In the genomic region with DNA sequence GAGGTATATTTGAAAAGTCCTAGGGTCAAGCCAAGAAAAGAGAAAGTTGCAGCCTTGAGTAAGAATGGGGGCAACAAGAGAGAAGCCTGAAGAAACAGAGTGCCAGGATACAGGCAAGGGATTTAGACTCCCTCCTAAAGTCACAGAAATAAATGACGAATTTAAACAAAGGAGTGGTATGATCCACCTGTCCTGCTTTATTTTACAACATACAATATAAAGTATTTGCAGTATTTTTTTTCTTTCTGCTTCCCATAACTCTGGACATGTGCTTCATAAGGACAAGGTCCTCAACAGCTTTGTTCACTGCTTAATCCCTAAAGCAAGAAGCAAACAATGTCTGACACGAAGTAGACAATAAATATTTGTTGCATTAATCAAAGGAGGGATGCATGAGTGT, we compare ENCODE assay signal across 20 cellular contexts. TPM values are rescaled to one million over a fixed set of nuclear protein-coding genes. Genes with fewer than 3 reads are reported as not detected.
DNase-seq lines count a peak whose midpoint lies in the region; ATAC-seq and TF ChIP-seq lines count a peak whose summit lies in the region.
"Had no signal": no experiment of that assay in that cellular context is flagged by ENCODE, and none has a peak within 500 bp of the region (broad histone marks: within the 10 kb centered on the region; RNA-seq: fewer than 3 reads in every experiment).

No MANE protein-coding gene starts in this region.

- DNase-seq in NCI-H82 (lab: John Stamatoyannopoulos, UW) (peak; percentile 6), NCI-H82 treated with DMSO at 0.1 percent for 48 hours (lab: John Stamatoyannopoulos, UW; ENCODE audit: unreplicated experiment) (no peak), epithelial cell of esophagus (ENCODE audit: low read depth) (peak; percentile 27), nephron progenitor cell (no peak), NCI-H524 treated with DMSO at 0.1 percent for 48 hours (lab: John Stamatoyannopoulos, UW) (no peak), HuH-7.5 (ENCODE audit: low spot score) (no peak)
- DNase-seq: AML-193; CD4-positive, alpha-beta T cell; DMS153; DND-41; EL; GOT3; H7; HFFc6 had no signal

- no peak for ATAC-seq in activated T-helper 17 cell treated with anti-CD3 and anti-CD28 coated beads, Interleukin-2, amount 50 U/mL, for 72 hours (replicated peaks)
- ATAC-seq: A549, GM12878, HCT116, HepG2 had no signal

- H3K4me3 Mint-ChIP-seq in nephron progenitor cell, result no peak overlapping the region
- no peak overlapping the region for H3K4me3 Mint-ChIP-seq in activated T-helper 17 cell treated with anti-CD3 and anti-CD28 coated beads, Interleukin-2, amount 50 U/mL, for 72 hours
- H3K4me3 Mint-ChIP-seq: CD4-positive, alpha-beta T cell; HFFc6 had no signal

- H3K36me3 Mint-ChIP-seq in nephron progenitor cell (ENCODE audit: low read depth), result peaks cover 7% of the 10 kb centered on the region
- H3K36me3 Mint-ChIP-seq in activated T-helper 17 cell treated with anti-CD3 and anti-CD28 coated beads, Interleukin-2, amount 50 U/mL, for 72 hours (ENCODE audit: low read depth), result no peaks in the 10 kb centered on the region

- H3K9me3 Mint-ChIP-seq in nephron progenitor cell, result peaks cover 9% of the 10 kb centered on the region
- H3K9me3 Mint-ChIP-seq in activated T-helper 17 cell treated with anti-CD3 and anti-CD28 coated beads, Interleukin-2, amount 50 U/mL, for 72 hours, result no peaks in the 10 kb centered on the region
- H3K9me3 Mint-ChIP-seq: CD4-positive, alpha-beta T cell; HFFc6 had no signal

- peak overlapping the region; percentile 7 for H3K27ac Mint-ChIP-seq in nephron progenitor cell
- no peak overlapping the region for H3K27ac Mint-ChIP-seq in activated T-helper 17 cell treated with anti-CD3 and anti-CD28 coated beads, Interleukin-2, amount 50 U/mL, for 72 hours
- H3K27ac Mint-ChIP-seq: CD4-positive, alpha-beta T cell; HFFc6 had no signal

- TF ChIP-seq CTCF in epithelial cell of esophagus (IDR thresholded peaks at IDR 0.05; ENCODE audit: insufficient read depth, low read depth, low read length, missing control alignments), result no peak
- no peak for TF ChIP-seq CTCF in nephron progenitor cell (IDR thresholded peaks at IDR 0.05)

- no peaks in the 10 kb centered on the region for H3K27me3 Mint-ChIP-seq in nephron progenitor cell (ENCODE audit: low read depth, poor library complexity)
- H3K27me3 Mint-ChIP-seq in activated T-helper 17 cell treated with anti-CD3 and anti-CD28 coated beads, Interleukin-2, amount 50 U/mL, for 72 hours, result peaks cover 5% of the 10 kb centered on the region
- H3K27me3 Mint-ChIP-seq: CD4-positive, alpha-beta T cell had no signal

- peaks cover 31% of the 10 kb centered on the region for H3K4me1 Mint-ChIP-seq in nephron progenitor cell
- no peaks in the 10 kb centered on the region for H3K4me1 Mint-ChIP-seq in activated T-helper 17 cell treated with anti-CD3 and anti-CD28 coated beads, Interleukin-2, amount 50 U/mL, for 72 hours

- H3K4me3 ChIP-seq in epithelial cell of esophagus (ENCODE audit: low read length), result no peak overlapping the region
- H3K4me3 ChIP-seq: A549, GM12878 had no signal

RNA-seq across cellular contexts. Expression of a gene that starts 57.4 kb away (rescaled TPM):
- 10 to 100 TPM; 33.2 to 51.7 TPM for total RNA-seq in activated T-helper 17 cell treated with anti-CD3 and anti-CD28 coated beads, Interleukin-2, amount 50 U/mL, for 72 hours
- total RNA-seq: G401, H7, HepG2, HFFc6 had no signal

Comparison
In these comparisons a context has a peak if more than half of its experiments do, and no peak if none do; other contexts are left out.
1. DNase-seq: peak in NCI-H82 (single experiment) and epithelial cell of esophagus (single experiment); none in NCI-H82 treated with DMSO at 0.1 percent for 48 hours (single experiment), nephron progenitor cell (single experiment), NCI-H524 treated with DMSO at 0.1 percent for 48 hours (single experiment) and HuH-7.5 (single experiment).